ENCODE assay signal across 5 cellular contexts in the genomic region with DNA sequence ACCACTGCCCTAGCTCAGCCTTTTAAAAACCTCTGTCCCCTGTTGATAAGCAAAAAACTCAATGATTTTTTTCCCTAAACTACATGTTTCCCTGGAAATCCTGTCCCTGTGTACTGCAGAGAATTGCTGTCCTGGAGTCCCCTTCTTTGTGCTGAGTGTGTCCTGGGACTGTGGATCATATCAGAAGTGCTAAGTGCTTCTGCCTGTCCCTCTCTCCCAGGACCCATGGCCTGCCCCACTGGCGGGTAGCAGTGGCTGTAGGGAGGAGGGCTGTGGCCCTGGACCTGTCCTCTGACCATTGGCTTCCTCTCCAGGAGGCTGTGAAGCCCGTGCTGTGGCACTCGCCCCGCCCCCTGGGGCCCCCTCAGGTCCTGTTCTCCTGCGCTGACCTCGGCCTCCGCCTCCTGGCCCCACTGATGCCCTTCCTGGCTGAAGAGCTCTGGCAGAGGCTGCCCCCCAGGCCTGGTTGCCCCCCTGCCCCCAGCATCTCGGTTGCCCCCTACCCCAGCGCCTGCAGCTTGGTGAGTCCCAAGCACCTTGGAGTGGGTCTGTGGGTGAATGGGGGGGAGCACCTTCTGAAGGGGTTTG. TPM values are rescaled to one million over a fixed set of nuclear protein-coding genes. Genes with fewer than 3 reads are reported as not detected.
"Had no signal": no experiment of that assay in that cellular context is flagged by ENCODE, and none has a peak within 500 bp of the region (broad histone marks: within the 10 kb centered on the region; RNA-seq: fewer than 3 reads in every experiment).

No MANE protein-coding gene starts in this region.

RNA-seq across cellular contexts. Expression of gene SFTA2, which starts 7.8 kb away (rescaled TPM):
- total RNA-seq: HepG2, HT1080, IMR-90, SK-MEL-5 had no signal
- polyA plus RNA-seq: HepG2, IMR-90, SK-N-SH had no signal

RNA-seq across cellular contexts. Expression of gene MUCL3, which starts 16.6 kb away (rescaled TPM):
- total RNA-seq: HepG2, HT1080, IMR-90, SK-MEL-5 had no signal
- polyA plus RNA-seq: HepG2, IMR-90, SK-N-SH had no signal
